Comparison of ENCODE assay signal across 12 cellular contexts in the genomic region with DNA sequence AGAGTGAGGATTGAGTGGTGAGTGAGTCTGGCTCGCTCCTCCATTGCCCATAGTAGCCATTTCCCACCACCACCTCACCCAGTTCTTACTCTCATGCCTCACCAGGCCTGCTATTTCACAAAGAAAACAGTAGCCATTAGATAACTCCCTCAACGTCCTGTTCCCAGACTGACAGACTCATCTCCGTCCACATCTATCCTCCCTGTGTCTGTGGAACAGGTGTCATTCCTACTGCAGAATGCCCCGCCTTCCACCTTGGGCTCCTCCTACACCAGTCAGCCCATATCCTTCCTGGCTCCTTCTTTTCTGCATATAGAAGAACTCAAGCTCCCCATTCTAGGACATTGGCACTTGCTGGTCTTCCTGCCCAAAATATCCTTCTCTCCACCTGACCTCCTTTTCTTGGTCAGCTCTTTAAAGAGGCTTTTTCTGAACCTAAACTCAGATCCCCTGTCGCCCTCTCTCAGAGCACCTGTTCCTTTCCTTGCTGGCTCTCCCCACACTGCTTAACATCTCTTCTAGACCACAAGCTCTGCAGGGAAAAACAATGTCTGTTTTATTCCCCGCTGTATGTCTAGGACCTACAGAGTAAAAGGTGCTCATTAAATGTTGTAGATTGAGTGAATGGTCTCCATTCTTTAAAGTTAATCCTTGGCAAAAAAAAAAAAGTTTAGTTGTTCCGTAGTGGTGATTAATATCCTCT. TPM values are rescaled to one million over a fixed set of nuclear protein-coding genes. Genes with fewer than 3 reads are reported as not detected.
DNase-seq lines count a peak whose midpoint lies in the region; ATAC-seq and TF ChIP-seq lines count a peak whose summit lies in the region.
"Had no signal": no experiment of that assay in that cellular context is flagged by ENCODE, and none has a peak within 500 bp of the region (broad histone marks: within the 10 kb centered on the region; RNA-seq: fewer than 3 reads in every experiment).

No MANE protein-coding gene starts in this region.

- H3K27ac ChIP-seq in PC-9 (no peak overlapping the region), epithelial cell of prostate (peak overlapping the region; percentile 84), subcutaneous abdominal adipose tissue (ENCODE audit: low read depth, low read length) (peak overlapping the region; percentile 14), right lobe of liver (no peak overlapping the region)

- H3K4me1 ChIP-seq in PC-9 (replicated peaks; ENCODE audit: insufficient read depth) (peaks cover 65% of the 10 kb centered on the region), subcutaneous abdominal adipose tissue (ENCODE audit: control insufficient read depth in 5 of 5, insufficient read depth in 5 of 5, low read length in 5 of 5) (peaks cover 0 to 83% (median 64%) of the 10 kb centered on the region in 5 donors), right lobe of liver (peaks cover 0 to 5% (median 0%) of the 10 kb centered on the region in 4 donors)

- CTCF ChIA-PET in activated naive CD4-positive, alpha-beta T cell treated with anti-CD3 and anti-CD28 coated beads for 36 hours (lab: Charles Lee) = interaction anchor here (0.7 to 1.5 kb wide), 4 partner anchors 12 to 49 kb away, joined by 3 to 7 read pairs (median 5); no protein-coding TSS in a partner anchor
- CTCF ChIA-PET in PC-9 (lab: Charles Lee) = interaction anchor here (0.8 kb wide), 1 partner anchor 371 kb away, joined by 6 read pairs; no protein-coding TSS in a partner anchor

- ATAC-seq in GM21390 (IDR thresholded peaks at IDR 0.05; ENCODE audit: unreplicated experiment) (no peak), right lobe of liver (no peak)
- ATAC-seq: HCT116, left ventricle myocardium superior had no signal

- peaks cover 73% of the 10 kb centered on the region for H3K4me1 Mint-ChIP-seq in activated naive CD4-positive, alpha-beta T cell treated with anti-CD3 and anti-CD28 coated beads for 36 hours (ENCODE audit: low read depth)

- H3K4me3 ChIP-seq in PC-9 = no peak overlapping the region
- peak overlapping the region in 1 of 5 donors; percentile 0 for H3K4me3 ChIP-seq in subcutaneous abdominal adipose tissue (ENCODE audit: low read depth in 1 of 5, low read length in 5 of 5)
- H3K4me3 ChIP-seq in right lobe of liver = no peak overlapping the region

- H4K20me1 ChIP-seq in PC-9 (ENCODE audit: insufficient read depth) = no peaks in the 10 kb centered on the region

- 66% methylated on average over 4 of the region's 7 CpGs for WGBS in right lobe of liver (ENCODE audit: insufficient coverage, low coverage, low lambda C conversion rate, missing lambda C conversion rate)

- H3K27me3 ChIP-seq in PC-9 (ENCODE audit: insufficient read depth, low read depth) (no peaks in the 10 kb centered on the region), subcutaneous abdominal adipose tissue (ENCODE audit: control insufficient read depth in 5 of 5, insufficient read depth in 4 of 5, low read length in 5 of 5) (no peaks in the 10 kb centered on the region), right lobe of liver (no peaks in the 10 kb centered on the region)

- no peak for DNase-seq in activated naive CD4-positive, alpha-beta T cell treated with anti-CD3 and anti-CD28 coated beads for 36 hours
- no peak for DNase-seq in activated naive CD4-positive, alpha-beta T cell (lab: John Stamatoyannopoulos, UW)
- no peak for DNase-seq in PC-9
- no peak for DNase-seq in epithelial cell of prostate (ENCODE audit: low read depth, low spot score)
- no peak for DNase-seq in midbrain (lab: John Stamatoyannopoulos, UW)
- no peak for DNase-seq in right lobe of liver
- DNase-seq: amniotic stem cell, left ventricle myocardium superior, NCI-H2171 treated with DMSO at 0.1 percent for 48 hours had no signal

- H3K27me3 Mint-ChIP-seq in activated naive CD4-positive, alpha-beta T cell treated with anti-CD3 and anti-CD28 coated beads for 36 hours (ENCODE audit: low read depth) = no peaks in the 10 kb centered on the region

- no peaks in the 10 kb centered on the region for H3K9me2 ChIP-seq in PC-9 (ENCODE audit: insufficient read depth)

- peak overlapping the region; percentile 98 for H3K27ac Mint-ChIP-seq in activated naive CD4-positive, alpha-beta T cell treated with anti-CD3 and anti-CD28 coated beads for 36 hours

- no peak overlapping the region for H2AFZ ChIP-seq in PC-9

- peaks cover 72% of the 10 kb centered on the region for H3K36me3 Mint-ChIP-seq in activated naive CD4-positive, alpha-beta T cell treated with anti-CD3 and anti-CD28 coated beads for 36 hours (ENCODE audit: low read depth)

- H3K9ac ChIP-seq in subcutaneous abdominal adipose tissue (ENCODE audit: low read length in 5 of 5) = no peak overlapping the region

- H3K9me3 ChIP-seq in PC-9 (ENCODE audit: insufficient read depth, low read depth) = no peaks in the 10 kb centered on the region
- no peaks in the 10 kb centered on the region for H3K9me3 ChIP-seq in subcutaneous abdominal adipose tissue (ENCODE audit: control insufficient read depth in 5 of 5, low read length in 5 of 5)
- H3K9me3 ChIP-seq in right lobe of liver = no peaks in the 10 kb centered on the region

- no peak for TF ChIP-seq POLR2A in right lobe of liver (IDR thresholded peaks at IDR 0.05)

- TF ChIP-seq CTCF in PC-9 (conservative IDR thresholded peaks at IDR 0.05) = no peak
- TF ChIP-seq CTCF in right lobe of liver (IDR thresholded peaks at IDR 0.05) = no peak

- H3K79me2 ChIP-seq in PC-9 (ENCODE audit: low read depth) = peaks cover 80% of the 10 kb centered on the region

- H3K4me3 Mint-ChIP-seq in activated naive CD4-positive, alpha-beta T cell treated with anti-CD3 and anti-CD28 coated beads for 36 hours = peak overlapping the region; percentile 98

- no TSS peak for BruUV-seq in PC-9 (replicated peaks; lab: Mats Ljungman, UMichigan)

- POLR2A ChIA-PET in PC-9 (lab: Charles Lee; ENCODE audit: unreplicated experiment) = interaction anchor here (0.7 kb wide), 1 partner anchor 34 kb away, joined by 4 read pairs; no protein-coding TSS in a partner anchor

- no peaks in the 10 kb centered on the region for H3K9me3 Mint-ChIP-seq in activated naive CD4-positive, alpha-beta T cell treated with anti-CD3 and anti-CD28 coated beads for 36 hours

- H3K4me2 ChIP-seq in PC-9 = peak overlapping the region; percentile 73

- H3F3A ChIP-seq in PC-9 (ENCODE audit: insufficient read depth, low read depth) = peaks cover 22% of the 10 kb centered on the region; the same call in 1 of the 2 replicates

- no peaks in the 10 kb centered on the region for H3K36me3 ChIP-seq in PC-9 (ENCODE audit: low read depth)
- H3K36me3 ChIP-seq in subcutaneous abdominal adipose tissue (ENCODE audit: control insufficient read depth in 5 of 5, insufficient read depth in 5 of 5, low read length in 5 of 5) = no peaks in the 10 kb centered on the region
- no peaks in the 10 kb centered on the region for H3K36me3 ChIP-seq in right lobe of liver

- intact Hi-C loops in activated naive CD4-positive, alpha-beta T cell treated with anti-CD3 and anti-CD28 coated beads for 36 hours (cut with micrococcal nuclease) = loop anchor here (5.0 kb wide), 1 partner anchor 372 kb away; a partner anchor contains a TSS
- intact Hi-C loops in PC-9 (cut with micrococcal nuclease; ENCODE audit: unreplicated experiment) = loop anchor here (5.0 kb wide), 1 partner anchor 57 kb away; no protein-coding TSS in a partner anchor
- intact Hi-C loops in right lobe of liver (cut with DNase I) = no loop called here

RNA-seq across cellular contexts. Expression of a gene that starts 3.2 kb away (rescaled TPM):
- 100 to 1,000 TPM; 141 to 142 TPM for total RNA-seq in activated naive CD4-positive, alpha-beta T cell treated with anti-CD3 and anti-CD28 coated beads for 36 hours
- 15.0 and 16.4 TPM in 2 replicates for total RNA-seq in PC-9 (2021)
- 10 to 100 TPM in 2 of 6 experiments, 1 to 10 TPM in 4; 2.2 to 26.7 (median 5.4) TPM for total RNA-seq in right lobe of liver

Comparison
In these comparisons a context has a peak if more than half of its experiments do, and no peak if none do; other contexts are left out.
1. H3K27ac ChIP-seq: peak in epithelial cell of prostate (single experiment) and subcutaneous abdominal adipose tissue (single experiment); none in PC-9 (single experiment) and right lobe of liver (0 of 3).
2. intact Hi-C loops: an anchor here in activated naive CD4-positive, alpha-beta T cell treated with anti-CD3 and anti-CD28 coated beads for 36 hours (5.0 kb wide) and PC-9 (5.0 kb wide); none called in right lobe of liver.